Comparison of ENCODE assay signal across 1 cellular context in the genomic region with DNA sequence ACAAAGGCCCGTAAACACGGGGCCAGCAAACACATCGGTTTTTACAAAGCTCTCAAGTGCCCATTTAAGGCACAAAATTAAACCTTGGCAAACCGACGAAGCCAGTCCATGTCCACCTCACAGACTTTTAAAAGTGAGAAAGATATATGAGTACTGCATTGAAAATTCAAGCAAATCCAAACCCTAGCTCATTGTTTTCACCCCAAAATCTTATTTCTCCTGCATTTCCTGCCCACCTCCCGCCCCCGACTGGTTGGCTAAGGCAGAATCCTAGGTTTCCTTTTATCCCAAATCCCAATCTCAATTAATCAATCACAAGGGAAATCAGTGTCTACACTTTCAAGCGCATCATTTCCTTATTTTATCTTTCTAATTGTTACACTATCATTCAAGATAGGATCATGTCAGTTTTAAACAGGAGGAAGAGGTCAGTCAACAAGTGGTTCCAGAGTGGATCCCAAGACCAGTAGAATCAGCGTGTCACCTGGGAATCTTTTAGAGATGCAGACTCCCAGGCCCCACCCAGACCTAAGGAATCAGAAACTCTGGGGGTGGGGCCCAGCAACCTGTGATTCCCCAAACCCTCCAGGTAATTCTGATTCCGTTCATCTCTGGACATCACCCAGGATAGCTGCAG.
TF ChIP-seq lines count a peak whose summit lies in the region.

No MANE protein-coding gene starts in this region.

TF ChIP-seq in H1, 55 proteins besides CTCF, POLR2A, EP300 and RAD21:
- no peak for TF ChIP-seq CREB1 (IDR thresholded peaks at IDR 0.05)
- TF ChIP-seq NANOG (IDR thresholded peaks at IDR 0.05; ENCODE audit: insufficient read depth, low read depth, low read length, poor library complexity, severe bottlenecking) = no peak
